17 cellular contexts compared by ENCODE assay signal in genomic region chr4:42344260-42344659, GRCh38. TPM values are rescaled to one million over a fixed set of nuclear protein-coding genes. Genes with fewer than 3 reads are reported as not detected.
A peak's percentile ranks its signal among the peaks of the same experiment; 100 is the strongest.
DNase-seq lines count a peak whose midpoint lies in the region; ATAC-seq and TF ChIP-seq lines count a peak whose summit lies in the region.
"Had no signal": no experiment of that assay in that cellular context is flagged by ENCODE, and none has a peak within 500 bp of the region (broad histone marks: within the 10 kb centered on the region; RNA-seq: fewer than 3 reads in every experiment).

No MANE protein-coding gene starts in this region.

- H3K9me3 ChIP-seq in sigmoid colon = no peaks in the 10 kb centered on the region
- H3K9me3 ChIP-seq: tibial nerve had no signal

- 21 to 67% methylated on average over 7 of the region's 7 CpGs for WGBS in sigmoid colon, 2 donors

- TF ChIP-seq POLR2A in sigmoid colon (IDR thresholded peaks at IDR 0.05) = no peak

- DNase-seq in GM13977 (ENCODE audit: low spot score) = peak; percentile 39
- peak; percentile 49 for DNase-seq in GM20000 (ENCODE audit: low spot score)
- DNase-seq in kidney tubule cell (ENCODE audit: low spot score) = peak; percentile 38
- no peak for DNase-seq in midbrain (lab: John Stamatoyannopoulos, UW)
- no peak for DNase-seq in sigmoid colon
- DNase-seq in activated T-cell treated with anti-CD3 and anti-CD28 coated beads for 4 hours = no peak
- DNase-seq: activated CD4-positive, CD25-positive, alpha-beta regulatory T cell; activated CD8-positive, alpha-beta memory T cell treated with anti-CD3 and anti-CD28 coated beads for 24 hours; Kasumi-1; NCI-H1436; NCI-H2227 treated with DMSO at 0.1 percent for 48 hours; SIG-M5 had no signal

- TF ChIP-seq CTCF in GM13977 (IDR thresholded peaks at IDR 0.05; ENCODE audit: extremely low read depth, insufficient read depth, missing control alignments) (no peak), GM20000 (IDR thresholded peaks at IDR 0.05; ENCODE audit: extremely low read depth, missing control alignments) (no peak), sigmoid colon (IDR thresholded peaks at IDR 0.05) (no peak)

- peak; percentile 74 for ATAC-seq in HG02885 (IDR thresholded peaks at IDR 0.05; ENCODE audit: poor library complexity, unreplicated experiment)
- no peak for ATAC-seq in HG02610 (IDR thresholded peaks at IDR 0.05; ENCODE audit: unreplicated experiment)
- ATAC-seq: stimulated activated effector memory CD8-positive, alpha-beta T cell treated with anti-CD3 and anti-CD28 coated beads, Interleukin-12 subunit alpha, Interleukin-12 subunit beta, amount 100 ng/mL, for 72 hours had no signal

- H3K36me3 ChIP-seq in sigmoid colon = no peaks in the 10 kb centered on the region
- H3K36me3 ChIP-seq: tibial nerve had no signal

- TF ChIP-seq EP300 in sigmoid colon (IDR thresholded peaks at IDR 0.05) = no peak

- in situ Hi-C loops in GM13977 (cut with MboI; ENCODE audit: low pct_unique_long_range_greater_than_20kb, low sequenced_read_pairs, unreplicated experiment) = no loop called here

- H3K27ac ChIP-seq in sigmoid colon = no peak overlapping the region
- H3K27ac ChIP-seq: tibial nerve had no signal

- H3K4me1 ChIP-seq in sigmoid colon = no peaks in the 10 kb centered on the region

- no peaks in the 10 kb centered on the region for H3K27me3 ChIP-seq in sigmoid colon
- H3K27me3 ChIP-seq: tibial nerve had no signal

- H3K4me3 ChIP-seq in sigmoid colon = no peak overlapping the region
- H3K4me3 ChIP-seq: smooth muscle cell, tibial nerve had no signal

- intact Hi-C loops in sigmoid colon (cut with DNase I) = no loop called here

RNA-seq across cellular contexts. Expression of gene SHISA3, which starts 53.0 kb away (rescaled TPM):
- 10 to 100 TPM in 1 of 4 donors, 1 to 10 TPM in 3; 2.5 to 13.9 (median 4.3) TPM for total RNA-seq in sigmoid colon
- 1 to 10 TPM in 2 of 3 donors, not detected in 1; 2.1 to 7.2 TPM for polyA plus RNA-seq in sigmoid colon
- total RNA-seq: smooth muscle cell had no signal
- polyA plus RNA-seq: smooth muscle cell had no signal

Comparison
In these comparisons a context has a peak if more than half of its experiments do, and no peak if none do; other contexts are left out.
1. DNase-seq: peak in GM13977 (single experiment), GM20000 (single experiment) and kidney tubule cell (single experiment); none in midbrain (single experiment), sigmoid colon (single experiment) and activated T-cell treated with anti-CD3 and anti-CD28 coated beads for 4 hours (single experiment).